Comparison of ENCODE assay signal across 1 cellular context in genomic region chr1:6343506-6344405, GRCh38.
TF ChIP-seq lines count a peak whose summit lies in the region.

No MANE protein-coding gene starts in this region.

TF ChIP-seq in GM23338, 12 proteins besides CTCF, POLR2A, EP300 and RAD21 (continued from another document):
- TF ChIP-seq ETS1 (IDR thresholded peaks at IDR 0.05): no peak
- TF ChIP-seq EZH2phosphoT487 (IDR thresholded peaks at IDR 0.05; ENCODE audit: unreplicated experiment): no peak
- no peak for TF ChIP-seq EZH2 (IDR thresholded peaks at IDR 0.05; ENCODE audit: low read depth, unreplicated experiment)
- no peak for TF ChIP-seq ZNF331 (CRISPR knock-in tag; IDR thresholded peaks at IDR 0.05; ENCODE audit: low read depth)
- TF ChIP-seq REST (IDR thresholded peaks at IDR 0.05; ENCODE audit: unreplicated experiment): no peak
- no peak for TF ChIP-seq NANOG (IDR thresholded peaks at IDR 0.05; ENCODE audit: borderline replicate concordance)
- TF ChIP-seq ZNF462 (CRISPR knock-in tag; IDR thresholded peaks at IDR 0.05): no peak
- no peak for TF ChIP-seq CREB1 (CRISPR knock-in tag; IDR thresholded peaks at IDR 0.05; ENCODE audit: low read depth)
- TF ChIP-seq POLR2AphosphoS5 (IDR thresholded peaks at IDR 0.05; ENCODE audit: low read depth): no peak
